10 cellular contexts compared by ENCODE assay signal in the genomic region with DNA sequence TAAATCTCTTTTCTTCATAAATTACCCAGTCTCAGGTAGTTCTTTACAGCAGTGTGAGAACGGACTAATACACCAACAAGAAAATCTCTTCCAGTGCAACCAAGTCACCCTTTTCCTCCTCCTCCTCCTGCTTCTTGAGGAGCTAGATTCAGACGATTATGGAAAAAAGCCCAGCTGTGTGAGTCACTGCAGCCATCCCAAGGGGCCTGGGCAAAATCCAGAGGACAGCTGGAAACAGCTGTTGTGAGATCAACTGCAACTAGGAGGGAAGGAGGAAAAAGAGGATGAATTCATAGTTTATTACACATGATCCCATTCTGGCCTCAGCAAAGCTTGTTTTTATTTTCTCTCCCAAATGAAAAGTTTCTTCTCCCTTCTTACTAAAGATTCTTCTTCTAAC. TPM values are rescaled to one million over a fixed set of nuclear protein-coding genes. Genes with fewer than 3 reads are reported as not detected.
DNase-seq lines count a peak whose midpoint lies in the region; ATAC-seq and TF ChIP-seq lines count a peak whose summit lies in the region.
"Had no signal": no experiment of that assay in that cellular context is flagged by ENCODE, and none has a peak within 500 bp of the region (broad histone marks: within the 10 kb centered on the region; RNA-seq: fewer than 3 reads in every experiment).

No MANE protein-coding gene starts in this region.

- H3K4me1 ChIP-seq in GM23338 (ENCODE audit: insufficient read depth) (peaks cover 17% of the 10 kb centered on the region), Caco-2 (peaks cover 12% of the 10 kb centered on the region)

- H3K36me3 Mint-ChIP-seq in GM23338 (ENCODE audit: low read depth) (peaks cover 10% of the 10 kb centered on the region), brain (peaks cover 45% of the 10 kb centered on the region), Caco-2 (ENCODE audit: insufficient read depth, unreplicated experiment) (no peaks in the 10 kb centered on the region)

- peaks cover 3% of the 10 kb centered on the region; the same call in 2 of the 3 replicates for H3K9me3 Mint-ChIP-seq in GM23338
- H3K9me3 Mint-ChIP-seq in brain, result peaks cover 0 to 3% (median 0%) of the 10 kb centered on the region in 5 experiments
- H3K9me3 Mint-ChIP-seq in Caco-2 (ENCODE audit: unreplicated experiment), result no peaks in the 10 kb centered on the region

- H3K4me3 Mint-ChIP-seq in GM23338, result no peak overlapping the region
- peak overlapping the region in 2 of 5 experiments; percentile 46 to 53 for H3K4me3 Mint-ChIP-seq in brain
- no peak overlapping the region for H3K4me3 Mint-ChIP-seq in Caco-2 (ENCODE audit: unreplicated experiment)
- H3K4me3 Mint-ChIP-seq: activated CD4-positive, alpha-beta T cell treated with anti-CD3 and anti-CD28 coated beads for 36 hours had no signal

- CTCF ChIA-PET in Caco-2 (lab: Charles Lee), result no interaction called here

- peaks cover 25% of the 10 kb centered on the region for H4K20me1 ChIP-seq in GM23338 (replicated peaks; ENCODE audit: insufficient read depth)

- H3K79me2 ChIP-seq in GM23338 (replicated peaks; ENCODE audit: insufficient read depth), result peaks cover 92% of the 10 kb centered on the region

- no peak for ATAC-seq in GM23338
- ATAC-seq: activated CD4-positive, alpha-beta T cell treated with anti-CD3 and anti-CD28 coated beads for 36 hours had no signal

- H3K36me3 ChIP-seq in GM23338 (ENCODE audit: insufficient read depth) (no peaks in the 10 kb centered on the region), Caco-2 (ENCODE audit: control insufficient read depth, insufficient read depth, low read length) (no peaks in the 10 kb centered on the region)

- no TSS peak for BruUV-seq in Caco-2 (replicated peaks; lab: Mats Ljungman, UMichigan)

- intact Hi-C loops in Caco-2 (cut with micrococcal nuclease; ENCODE audit: unreplicated experiment), result no loop called here

- H3K27ac ChIP-seq in GM23338 (ENCODE audit: low read depth), result no peak overlapping the region; the same call in 1 of the 2 replicates
- H3K27ac ChIP-seq in skin epidermis, result peak overlapping the region in 15 of 21 experiments; percentile 13 to 73 (median 56)

- H3K9me3 ChIP-seq in Caco-2, result no peaks in the 10 kb centered on the region

- H2AFZ ChIP-seq in GM23338, result no peak overlapping the region

- H3F3A ChIP-seq in GM23338 (replicated peaks; ENCODE audit: low read depth), result no peaks in the 10 kb centered on the region

- H3K4me3 ChIP-seq in GM23338, result no peak overlapping the region
- no peak overlapping the region for H3K4me3 ChIP-seq in skin epidermis
- H3K4me3 ChIP-seq in Caco-2 (ENCODE audit: low read depth, low read length), result no peak overlapping the region

- no peak for DNase-seq in GM23338 (ENCODE audit: low spot score)
- peak; percentile 69 for DNase-seq in iris pigment epithelial cell (ENCODE audit: low read depth)
- DNase-seq in Caco-2, result no peak
- no peak for DNase-seq in NCI-H2196 treated with DMSO at 0.1 percent for 48 hours (lab: John Stamatoyannopoulos, UW; ENCODE audit: unreplicated experiment)
- no peak for DNase-seq in SIG-M5 (lab: John Stamatoyannopoulos, UW)
- DNase-seq in GM13976 (ENCODE audit: low spot score), result no peak
- DNase-seq: activated CD4-positive, alpha-beta T cell treated with anti-CD3 and anti-CD28 coated beads for 36 hours; NCI-H1694 treated with DMSO at 0.1 percent for 48 hours had no signal

- H3K4me2 ChIP-seq in GM23338, result peak overlapping the region; percentile 44; the same call in 1 of the 2 replicates

- in situ Hi-C loops in GM13976 (cut with MboI; ENCODE audit: low sequenced_read_pairs, unreplicated experiment), result no loop called here

- TF ChIP-seq CTCF in GM23338 (conservative IDR thresholded peaks at IDR 0.05; ENCODE audit: low read depth in 2 of 2) (no peak), brain (conservative IDR thresholded peaks at IDR 0.05) (no peak), Caco-2 (IDR thresholded peaks at IDR 0.05; ENCODE audit: insufficient read depth in 1 of 2, low read depth in 1 of 2, low read length in 1 of 2, severe bottlenecking in 1 of 2, unreplicated experiment in 1 of 2) (no peak), GM13976 (IDR thresholded peaks at IDR 0.05; ENCODE audit: borderline replicate concordance, control extremely low read depth, extremely low read depth, insufficient read depth, missing control alignments) (no peak)

- POLR2A ChIA-PET in Caco-2 (lab: Charles Lee), result no interaction called here

- peaks cover 33% of the 10 kb centered on the region for H3K4me1 Mint-ChIP-seq in GM23338
- peaks cover 34% of the 10 kb centered on the region for H3K4me1 Mint-ChIP-seq in brain
- H3K4me1 Mint-ChIP-seq in Caco-2 (ENCODE audit: low read depth, unreplicated experiment), result peaks cover 12% of the 10 kb centered on the region
- H3K4me1 Mint-ChIP-seq: activated CD4-positive, alpha-beta T cell treated with anti-CD3 and anti-CD28 coated beads for 36 hours had no signal

- H3K27me3 Mint-ChIP-seq in GM23338 (ENCODE audit: insufficient read depth, low read depth, poor library complexity) (peaks cover 3% of the 10 kb centered on the region), brain (no peaks in the 10 kb centered on the region), Caco-2 (ENCODE audit: insufficient read depth, unreplicated experiment) (no peaks in the 10 kb centered on the region)
- H3K27me3 Mint-ChIP-seq: activated CD4-positive, alpha-beta T cell treated with anti-CD3 and anti-CD28 coated beads for 36 hours had no signal

- H3K27ac Mint-ChIP-seq in GM23338, result no peak overlapping the region
- peak overlapping the region in 3 of 5 experiments; percentile 28 to 93 (median 93) for H3K27ac Mint-ChIP-seq in brain
- no peak overlapping the region for H3K27ac Mint-ChIP-seq in Caco-2 (ENCODE audit: unreplicated experiment)
- H3K27ac Mint-ChIP-seq: activated CD4-positive, alpha-beta T cell treated with anti-CD3 and anti-CD28 coated beads for 36 hours had no signal

- no peaks in the 10 kb centered on the region for H3K9me2 ChIP-seq in GM23338 (ENCODE audit: insufficient read depth)

- H3K27me3 ChIP-seq in GM23338 (ENCODE audit: insufficient read depth) (no peaks in the 10 kb centered on the region), Caco-2 (replicated peaks; ENCODE audit: control insufficient read depth, insufficient read depth, low read length) (no peaks in the 10 kb centered on the region)

TF ChIP-seq in GM23338, 12 proteins besides CTCF, POLR2A, EP300 and RAD21:
- no peak for TF ChIP-seq CREB1 (CRISPR knock-in tag; IDR thresholded peaks at IDR 0.05; ENCODE audit: low read depth)
- no peak for TF ChIP-seq NANOG (IDR thresholded peaks at IDR 0.05; ENCODE audit: borderline replicate concordance)
- TF ChIP-seq POLR2AphosphoS5 (IDR thresholded peaks at IDR 0.05; ENCODE audit: low read depth), result no peak

RNA-seq across cellular contexts. Expression of gene RBFOX2, which starts 32.9 kb away (rescaled TPM):
- total RNA-seq in GM23338 (2014; rRNA removed; shearing (Covaris generic)), result 130 and 131 TPM in 2 replicates
- 84.8 and 88.8 TPM in 2 replicates for polyA plus RNA-seq in GM23338 (2016; fragmentation: Nextera tagmentation; extraction: Ambion mirVana)
- 67.0 TPM for polyA plus RNA-seq in brain (ENCODE audit: insufficient read depth, low read depth, low replicate concordance)
- 91.1 and 96.5 TPM in 2 replicates for total RNA-seq in Caco-2 (2022)

Comparison
In these comparisons a context has a peak if more than half of its experiments do, and no peak if none do; other contexts are left out.
1. H3K27ac Mint-ChIP-seq: peak in brain (3 of 5); none in GM23338 (single experiment) and Caco-2 (single experiment).